12 cellular contexts compared by ENCODE assay signal in the genomic region with DNA sequence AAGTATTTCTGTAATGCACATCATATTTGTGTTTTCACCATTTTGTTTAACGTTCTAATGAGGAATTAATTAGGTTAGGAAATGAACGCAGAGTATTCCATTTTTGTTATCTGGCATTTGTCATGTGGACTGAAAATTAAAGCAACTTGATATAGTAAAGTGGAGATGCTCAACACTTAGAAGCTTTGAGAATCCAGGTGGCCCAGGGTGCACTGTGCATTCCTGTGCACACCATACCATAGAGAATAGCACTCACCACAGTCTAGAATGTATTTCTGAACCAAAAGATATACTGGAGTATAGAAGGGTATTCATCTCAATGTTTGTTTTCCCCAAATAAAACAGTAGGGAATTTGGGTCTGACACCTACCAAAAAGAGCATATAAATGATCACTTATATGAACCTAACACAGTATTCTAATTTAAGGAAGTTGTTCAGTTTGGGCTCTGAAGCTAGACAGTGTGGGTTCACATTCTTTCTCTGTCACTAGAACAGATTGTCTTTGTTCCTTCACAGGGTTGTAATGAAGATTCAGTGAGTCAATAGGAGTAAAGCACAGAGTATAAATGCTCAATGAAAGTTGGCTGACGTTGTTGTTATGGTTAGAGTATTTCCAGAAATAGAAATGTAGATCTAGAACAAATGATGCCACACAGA.
DNase-seq lines count a peak whose midpoint lies in the region; ATAC-seq and TF ChIP-seq lines count a peak whose summit lies in the region.
"Had no signal": no experiment of that assay in that cellular context is flagged by ENCODE, and none has a peak within 500 bp of the region (broad histone marks: within the 10 kb centered on the region; RNA-seq: fewer than 3 reads in every experiment).

No MANE protein-coding gene starts in this region.

- no peaks in the 10 kb centered on the region for H3K27me3 ChIP-seq in dorsolateral prefrontal cortex
- H3K27me3 ChIP-seq in lower lobe of right lung (ENCODE audit: low read depth), result no peaks in the 10 kb centered on the region

- peaks cover 42% of the 10 kb centered on the region for H3K4me1 ChIP-seq in lower lobe of right lung

- no peak overlapping the region for H3K27ac Mint-ChIP-seq in natural killer cell treated with Interleukin-12 subunit alpha and Interleukin-12 subunit beta and Interleukin-15 and Interleukin-18, amount 100 ng/mL, for 72 hours
- H3K27ac Mint-ChIP-seq: activated CD4-positive, alpha-beta T cell treated with anti-CD3 and anti-CD28 coated beads, Interleukin-2, amount 10 ng/mL, durations not matched to agents 24 days and 14 days; activated naive CD8-positive, alpha-beta T cell had no signal

- H3K9me3 Mint-ChIP-seq in natural killer cell treated with Interleukin-12 subunit alpha and Interleukin-12 subunit beta and Interleukin-15 and Interleukin-18, amount 100 ng/mL, for 72 hours, result no peaks in the 10 kb centered on the region
- H3K9me3 Mint-ChIP-seq: activated CD4-positive, alpha-beta T cell treated with anti-CD3 and anti-CD28 coated beads, Interleukin-2, amount 10 ng/mL, durations not matched to agents 24 days and 14 days had no signal

- no peaks in the 10 kb centered on the region for H3K36me3 Mint-ChIP-seq in natural killer cell treated with Interleukin-12 subunit alpha and Interleukin-12 subunit beta and Interleukin-15 and Interleukin-18, amount 100 ng/mL, for 72 hours

- H3K27ac ChIP-seq in dorsolateral prefrontal cortex, result peak overlapping the region in 58 of 59 donors; percentile 12 to 94 (median 82)
- no peak overlapping the region for H3K27ac ChIP-seq in lower lobe of right lung
- H3K27ac ChIP-seq in temporal lobe (ENCODE audit: low read depth, low read length), result peak overlapping the region; percentile 71
- H3K27ac ChIP-seq: HL-60 had no signal

- H3K4me1 Mint-ChIP-seq in natural killer cell treated with Interleukin-12 subunit alpha and Interleukin-12 subunit beta and Interleukin-15 and Interleukin-18, amount 100 ng/mL, for 72 hours (ENCODE audit: low read depth in 2 of 2), result no peaks in the 10 kb centered on the region
- H3K4me1 Mint-ChIP-seq: activated CD4-positive, alpha-beta T cell treated with anti-CD3 and anti-CD28 coated beads, Interleukin-2, amount 10 ng/mL, durations not matched to agents 24 days and 14 days had no signal

- peak; percentile 54 to 62 for ATAC-seq in lower lobe of right lung
- ATAC-seq in natural killer cell treated with Interleukin-12 subunit alpha and Interleukin-12 subunit beta and Interleukin-15 and Interleukin-18, amount 100 ng/mL, for 72 hours, result no peak

- peak; percentile 60 for DNase-seq in LHCN-M2 (ENCODE audit: low read depth)
- DNase-seq in dorsolateral prefrontal cortex, result no peak
- no peak for DNase-seq in lower lobe of right lung
- no peak for DNase-seq in GM10266 (ENCODE audit: extremely low spot score)
- DNase-seq in natural killer cell treated with Interleukin-12 subunit alpha and Interleukin-12 subunit beta and Interleukin-15 and Interleukin-18, amount 100 ng/mL, for 72 hours (ENCODE audit: low spot score), result no peak
- DNase-seq in RPMI8226, result no peak
- DNase-seq in GM19240 (ENCODE audit: insufficient read length, low spot score), result no peak
- DNase-seq: activated CD4-positive, alpha-beta T cell treated with anti-CD3 and anti-CD28 coated beads, Interleukin-2, amount 10 ng/mL, durations not matched to agents 24 days and 14 days; NCI-H1436 had no signal

- intact Hi-C loops in dorsolateral prefrontal cortex (cut with DNase I) (no loop called here), lower lobe of right lung (cut with DNase I) (no loop called here)

- H3K4me3 Mint-ChIP-seq in natural killer cell treated with Interleukin-12 subunit alpha and Interleukin-12 subunit beta and Interleukin-15 and Interleukin-18, amount 100 ng/mL, for 72 hours, result no peak overlapping the region
- H3K4me3 Mint-ChIP-seq: activated CD4-positive, alpha-beta T cell treated with anti-CD3 and anti-CD28 coated beads, Interleukin-2, amount 10 ng/mL, durations not matched to agents 24 days and 14 days; activated naive CD8-positive, alpha-beta T cell had no signal

- H3K9me3 ChIP-seq in lower lobe of right lung, result no peaks in the 10 kb centered on the region

- peaks cover 20% of the 10 kb centered on the region for H3K36me3 ChIP-seq in lower lobe of right lung

- peaks cover 0 to 8% of the 10 kb centered on the region in 2 donors for H3K27me3 Mint-ChIP-seq in natural killer cell treated with Interleukin-12 subunit alpha and Interleukin-12 subunit beta and Interleukin-15 and Interleukin-18, amount 100 ng/mL, for 72 hours
- H3K27me3 Mint-ChIP-seq: activated naive CD8-positive, alpha-beta T cell had no signal

- H3K4me3 ChIP-seq in dorsolateral prefrontal cortex (peak overlapping the region in 49 of 59 donors; percentile 1 to 57 (median 33)), lower lobe of right lung (no peak overlapping the region)

- TF ChIP-seq CTCF in dorsolateral prefrontal cortex (IDR thresholded peaks at IDR 0.05 in 54 of 56, conservative IDR thresholded peaks at IDR 0.05 in 2 of 56; ENCODE audit: low read depth in 1 of 56, partially characterized antibody in 56 of 56), result peak in 1 of 56 donors; percentile 8
- TF ChIP-seq CTCF in lower lobe of right lung (IDR thresholded peaks at IDR 0.05), result no peak
- TF ChIP-seq CTCF in GM10266 (IDR thresholded peaks at IDR 0.05; ENCODE audit: control insufficient read depth, insufficient read depth, low read depth, missing control alignments), result no peak

Comparison
In these comparisons a context has a peak if more than half of its experiments do, and no peak if none do; other contexts are left out.
1. ATAC-seq: peak in lower lobe of right lung (2 of 2); none in natural killer cell treated with Interleukin-12 subunit alpha and Interleukin-12 subunit beta and Interleukin-15 and Interleukin-18, amount 100 ng/mL, for 72 hours (0 of 2).